ENCODE assay signal across 20 cellular contexts in genomic region chr22:42439021-42439420, GRCh38. TPM values are rescaled to one million over a fixed set of nuclear protein-coding genes. Genes with fewer than 3 reads are reported as not detected.
DNase-seq lines count a peak whose midpoint lies in the region; ATAC-seq and TF ChIP-seq lines count a peak whose summit lies in the region.
"Had no signal": no experiment of that assay in that cellular context is flagged by ENCODE, and none has a peak within 500 bp of the region (broad histone marks: within the 10 kb centered on the region; RNA-seq: fewer than 3 reads in every experiment).

No MANE protein-coding gene starts in this region.

- no peak overlapping the region for H4K91ac ChIP-seq in H9 (ENCODE audit: insufficient read length, low read depth, low read length)

- no peak for TF ChIP-seq CTCF in H9 (conservative IDR thresholded peaks at IDR 0.05)
- TF ChIP-seq CTCF in neutrophil (IDR thresholded peaks at IDR 0.05) = no peak

- H3K4ac ChIP-seq in H9 (ENCODE audit: low read depth, low read length) = no peak overlapping the region

- peaks cover 6% of the 10 kb centered on the region for H3K23me2 ChIP-seq in H9 (ENCODE audit: insufficient read length, low read depth, low read length, poor library complexity, severe bottlenecking)

- no peaks in the 10 kb centered on the region for H3K36me3 ChIP-seq in neutrophil
- H3K36me3 ChIP-seq: ascending aorta had no signal

- H3K14ac ChIP-seq in H9 (ENCODE audit: insufficient read depth, low read length) = no peak overlapping the region

- no peaks in the 10 kb centered on the region for H4K20me1 ChIP-seq in H9 (ENCODE audit: control insufficient read depth, insufficient read depth, insufficient read length)

- no peaks in the 10 kb centered on the region for H3K4me1 ChIP-seq in H9 (ENCODE audit: insufficient read depth, low read length)
- peaks cover 85 to 86% of the 10 kb centered on the region in 2 experiments for H3K4me1 ChIP-seq in neutrophil (ENCODE audit: control insufficient read depth in 1 of 2, insufficient read depth in 1 of 2, low read depth in 1 of 2, low read length in 1 of 2)

- peak overlapping the region; percentile 34 for H3K4me3 Mint-ChIP-seq in T-helper 2 cell treated with Interferon-gamma antibody and Interleukin-4, amounts not matched to agents 5 μg/mL and 100 μg/mL, for 36 hours
- peak overlapping the region; percentile 21 to 24; a peak in 3 of 5 replicates for H3K4me3 Mint-ChIP-seq in H9
- H3K4me3 Mint-ChIP-seq in activated naive CD8-positive, alpha-beta T cell treated with anti-CD3 and anti-CD28 coated beads, Interleukin-2, amount 10 ng/mL, durations not matched to agents 7 days and 5 days = peak overlapping the region; percentile 6
- H3K4me3 Mint-ChIP-seq: CD8-positive, alpha-beta T cell had no signal

- H4K8ac ChIP-seq in H9 (replicated peaks; ENCODE audit: insufficient read length, low read depth, low read length) = no peak overlapping the region

- no peak overlapping the region for H2BK120ac ChIP-seq in H9 (ENCODE audit: low read depth, low read length, poor library complexity, severe bottlenecking)

- H3K4me1 Mint-ChIP-seq in T-helper 2 cell treated with Interferon-gamma antibody and Interleukin-4, amounts not matched to agents 5 μg/mL and 100 μg/mL, for 36 hours (ENCODE audit: low read depth) = peaks cover 22% of the 10 kb centered on the region
- H3K4me1 Mint-ChIP-seq in H9 = peaks cover 28 to 34% of the 10 kb centered on the region in 2 experiments
- peaks cover 20% of the 10 kb centered on the region for H3K4me1 Mint-ChIP-seq in activated naive CD8-positive, alpha-beta T cell treated with anti-CD3 and anti-CD28 coated beads, Interleukin-2, amount 10 ng/mL, durations not matched to agents 7 days and 5 days

- H4K5ac ChIP-seq in H9 (ENCODE audit: insufficient read length, low read depth, low read length) = no peak overlapping the region

- H2AFZ ChIP-seq in H9 (ENCODE audit: low read length) = no peak overlapping the region
- H2AFZ ChIP-seq: PC-9 had no signal

- H3K36me3 Mint-ChIP-seq in T-helper 2 cell treated with Interferon-gamma antibody and Interleukin-4, amounts not matched to agents 5 μg/mL and 100 μg/mL, for 36 hours (ENCODE audit: low read depth) = no peaks in the 10 kb centered on the region
- H3K36me3 Mint-ChIP-seq in H9 (ENCODE audit: insufficient read depth in 1 of 3, low read depth in 3 of 3) = no peaks in the 10 kb centered on the region
- H3K36me3 Mint-ChIP-seq in activated naive CD8-positive, alpha-beta T cell treated with anti-CD3 and anti-CD28 coated beads, Interleukin-2, amount 10 ng/mL, durations not matched to agents 7 days and 5 days = no peaks in the 10 kb centered on the region
- H3K36me3 Mint-ChIP-seq: CD8-positive, alpha-beta T cell had no signal

- no peak overlapping the region for H3K27ac ChIP-seq in H9 (ENCODE audit: insufficient read length, low read depth, low read length)
- peak overlapping the region; percentile 99 for H3K27ac ChIP-seq in neutrophil
- H3K27ac ChIP-seq: epithelial cell of prostate, PC-9 had no signal

- H3K79me2 ChIP-seq in H9 (ENCODE audit: insufficient read depth, low read length) = no peaks in the 10 kb centered on the region

- H3K4me3 ChIP-seq in neutrophil (ENCODE audit: low read depth in 1 of 2, low read length in 1 of 2) = peak overlapping the region; percentile 48 to 53
- H3K4me3 ChIP-seq: PC-9 had no signal

- no peak overlapping the region for H3K9ac ChIP-seq in H9 (ENCODE audit: extremely low read depth, insufficient read length, low read length)

- no peak overlapping the region for H3T11ph ChIP-seq in H9 (ENCODE audit: low read length)

- no peak overlapping the region for H3K18ac ChIP-seq in H9 (ENCODE audit: insufficient read length, low read depth, low read length)

- no peak for ATAC-seq in activated naive CD8-positive, alpha-beta T cell treated with anti-CD3 and anti-CD28 coated beads, Interleukin-2, amount 10 ng/mL, durations not matched to agents 7 days and 5 days (ENCODE audit: low read depth)
- ATAC-seq: CD8-positive, alpha-beta T cell had no signal

- no peak overlapping the region for H2BK5ac ChIP-seq in H9 (ENCODE audit: insufficient read length, low read length)

- H3K27me3 Mint-ChIP-seq in T-helper 2 cell treated with Interferon-gamma antibody and Interleukin-4, amounts not matched to agents 5 μg/mL and 100 μg/mL, for 36 hours (ENCODE audit: low read depth) = peaks cover under 1% of the 10 kb centered on the region
- peaks cover 29% of the 10 kb centered on the region for H3K27me3 Mint-ChIP-seq in H9 (ENCODE audit: low read depth)
- H3K27me3 Mint-ChIP-seq in activated naive CD8-positive, alpha-beta T cell treated with anti-CD3 and anti-CD28 coated beads, Interleukin-2, amount 10 ng/mL, durations not matched to agents 7 days and 5 days = no peaks in the 10 kb centered on the region

- no peak overlapping the region for H2BK20ac ChIP-seq in H9 (ENCODE audit: low read depth, low read length, poor library complexity, severe bottlenecking)

- H2AK5ac ChIP-seq in H9 (ENCODE audit: insufficient read length, low read length) = no peak overlapping the region

- no peak overlapping the region for H3K56ac ChIP-seq in H9 (ENCODE audit: insufficient read length, low read depth, low read length)

- H2BK12ac ChIP-seq in H9 (ENCODE audit: insufficient read length, low read depth, low read length) = no peak overlapping the region

- H3K9me3 ChIP-seq in H9 (ENCODE audit: control insufficient read depth, low read depth, low read length) = no peaks in the 10 kb centered on the region
- no peaks in the 10 kb centered on the region for H3K9me3 ChIP-seq in neutrophil
- H3K9me3 ChIP-seq: ascending aorta had no signal

- no peak overlapping the region for H3K23ac ChIP-seq in H9 (ENCODE audit: insufficient read length, low read depth, low read length)

- H3K79me1 ChIP-seq in H9 (ENCODE audit: insufficient read depth, low read depth, low read length, poor library complexity, severe bottlenecking) = no peaks in the 10 kb centered on the region

- H3K27me3 ChIP-seq in H9 (ENCODE audit: insufficient read depth, low read length) = no peaks in the 10 kb centered on the region; the same call in 1 of the 2 replicates
- H3K27me3 ChIP-seq in neutrophil = no peaks in the 10 kb centered on the region
- H3K27me3 ChIP-seq: ascending aorta had no signal

- H3K4me2 ChIP-seq in H9 (ENCODE audit: insufficient read depth, insufficient read length, low read length) = no peak overlapping the region

- DNase-seq in T-helper 2 cell treated with Interferon-gamma antibody and Interleukin-4, amounts not matched to agents 5 μg/mL and 100 μg/mL, for 36 hours (ENCODE audit: low spot score) = no peak
- DNase-seq in T-helper 2 cell (no peak), H9 (no peak), medulla oblongata (ENCODE audit: extremely low spot score) (no peak), GOT3 (lab: John Stamatoyannopoulos, UW) (no peak)
- no peak for DNase-seq in activated naive CD8-positive, alpha-beta T cell treated with anti-CD3 and anti-CD28 coated beads, Interleukin-2, amount 10 ng/mL, durations not matched to agents 7 days and 5 days
- DNase-seq in effector CD8-positive, alpha-beta T cell (lab: John Stamatoyannopoulos, UW) = no peak
- DNase-seq: activated gamma-delta T cell; CD8-positive, alpha-beta T cell; naive B cell; NCI-H1694; PC-9; stimulated activated naive CD4-positive, alpha-beta T cell treated with Interleukin-2 at 50 U/mL for 16 hours had no signal

- WGBS in H9 (ENCODE audit: extremely low coverage, insufficient read length, low lambda C conversion rate) = no CpG with 5 or more reads among the region's 8 CpGs

- no peak overlapping the region for H2BK15ac ChIP-seq in H9 (ENCODE audit: low read depth, low read length)

- H3K27ac Mint-ChIP-seq in T-helper 2 cell treated with Interferon-gamma antibody and Interleukin-4, amounts not matched to agents 5 μg/mL and 100 μg/mL, for 36 hours = peak overlapping the region; percentile 24
- no peak overlapping the region for H3K27ac Mint-ChIP-seq in H9
- H3K27ac Mint-ChIP-seq in activated naive CD8-positive, alpha-beta T cell treated with anti-CD3 and anti-CD28 coated beads, Interleukin-2, amount 10 ng/mL, durations not matched to agents 7 days and 5 days = peak overlapping the region; percentile 15
- H3K27ac Mint-ChIP-seq: CD8-positive, alpha-beta T cell had no signal

- no peaks in the 10 kb centered on the region for H3K9me3 Mint-ChIP-seq in T-helper 2 cell treated with Interferon-gamma antibody and Interleukin-4, amounts not matched to agents 5 μg/mL and 100 μg/mL, for 36 hours
- no peaks in the 10 kb centered on the region; a peak in 1 of 5 replicates for H3K9me3 Mint-ChIP-seq in H9
- H3K9me3 Mint-ChIP-seq in activated naive CD8-positive, alpha-beta T cell treated with anti-CD3 and anti-CD28 coated beads, Interleukin-2, amount 10 ng/mL, durations not matched to agents 7 days and 5 days = no peaks in the 10 kb centered on the region
- H3K9me3 Mint-ChIP-seq: CD8-positive, alpha-beta T cell; naive B cell had no signal

- POLR2A ChIA-PET in activated naive CD8-positive, alpha-beta T cell treated with anti-CD3 and anti-CD28 coated beads, Interleukin-2, amount 10 ng/mL, durations not matched to agents 7 days and 5 days (lab: Charles Lee) = interaction anchor here (1.0 to 1.5 kb wide), 3 partner anchors 175 to 639 kb away, joined by 3 to 5 read pairs (median 5); partner anchors contain the start of genes CCDC134, NDUFA6 and POLDIP3

RNA-seq across cellular contexts. Expression of gene NFAM1, which starts 6.8 kb away (rescaled TPM):
- total RNA-seq in H9 (2021) = 0.55 and 0.68 TPM in 2 replicates
- total RNA-seq in activated naive CD8-positive, alpha-beta T cell treated with anti-CD3 and anti-CD28 coated beads, Interleukin-2, amount 10 ng/mL, durations not matched to agents 7 days and 5 days = under 1 TPM; 0.22 to 0.26 TPM
- total RNA-seq: CD8-positive, alpha-beta T cell; MCF 10A; NCI-H460; PC-9; pulmonary artery endothelial cell; SK-MEL-5 had no signal

Comparison
In these comparisons a context has a peak if more than half of its experiments do, and no peak if none do; other contexts are left out.
1. H3K27ac Mint-ChIP-seq: peak in T-helper 2 cell treated with Interferon-gamma antibody and Interleukin-4, amounts not matched to agents 5 μg/mL and 100 μg/mL, for 36 hours (single experiment) and activated naive CD8-positive, alpha-beta T cell treated with anti-CD3 and anti-CD28 coated beads, Interleukin-2, amount 10 ng/mL, durations not matched to agents 7 days and 5 days (single experiment); none in H9 (0 of 3).
2. Peak in every context shown above with its lines, with median percentiles within 50 percentile points of each other: H3K4me3 Mint-ChIP-seq.